In genomic region chr7:102404005-102404861, GRCh38 we compare ENCODE assay signal across 8 cellular contexts. TPM values are rescaled to one million over a fixed set of nuclear protein-coding genes. Genes with fewer than 3 reads are reported as not detected.
DNase-seq lines count a peak whose midpoint lies in the region; ATAC-seq and TF ChIP-seq lines count a peak whose summit lies in the region.

No MANE protein-coding gene starts in this region.

- no peak overlapping the region for H3K27ac Mint-ChIP-seq in activated naive CD8-positive, alpha-beta T cell treated with anti-CD3 and anti-CD28 coated beads, Interleukin-2, amount 10 ng/mL, durations not matched to agents 7 days and 5 days

- no peaks in the 10 kb centered on the region for H3F3A ChIP-seq in PC-3 (ENCODE audit: low read length, unreplicated experiment)

- CTCF ChIA-PET in IMR-90 (lab: Yijun Ruan, JAX) (interaction anchor here (0.5 to 1.4 kb wide), 3 partner anchors 8 to 718 kb away, joined by 3 to 5 read pairs (median 3); partner anchors contain the start of gene PRKRIP1), PC-3 (lab: Charles Lee) (interaction anchor here (0.7 to 1.1 kb wide), 3 partner anchors 46 to 61 kb away, joined by 3 to 4 read pairs (median 3); no protein-coding TSS in a partner anchor)

- BruUV-seq in IMR-90 (replicated peaks; lab: Mats Ljungman, UMichigan) (no TSS peak), PC-3 (replicated peaks; lab: Mats Ljungman, UMichigan) (no TSS peak)

- TF ChIP-seq CTCF in IMR-90 (conservative IDR thresholded peaks at IDR 0.05; ENCODE audit: low read depth, low read length): peak; percentile 50
- peak; percentile 57 for TF ChIP-seq CTCF in PC-3 (conservative IDR thresholded peaks at IDR 0.05; ENCODE audit: low read depth, low read length)
- TF ChIP-seq CTCF in left ventricle myocardium inferior (IDR thresholded peaks at IDR 0.05; ENCODE audit: borderline replicate concordance): peak; percentile 76
- TF ChIP-seq CTCF in spleen (IDR thresholded peaks at IDR 0.05 in 8 of 11, conservative IDR thresholded peaks at IDR 0.05 in 3 of 11): peak; percentile 75 to 91 (median 86)

- no peak overlapping the region for H4K8ac ChIP-seq in IMR-90 (ENCODE audit: low read depth in 2 of 2, low read length in 2 of 2)

- no peaks in the 10 kb centered on the region for H3K9me1 ChIP-seq in IMR-90 (ENCODE audit: insufficient read depth, low read length)

- dilution Hi-C loops in IMR-90 (cut with HindIII; ENCODE audit: low sequenced_read_pairs, unreplicated experiment): no loop called here

- H3K9me3 Mint-ChIP-seq in activated naive CD8-positive, alpha-beta T cell treated with anti-CD3 and anti-CD28 coated beads, Interleukin-2, amount 10 ng/mL, durations not matched to agents 7 days and 5 days: no peaks in the 10 kb centered on the region

- H3K4me2 ChIP-seq in IMR-90 (ENCODE audit: low read depth, low read length) (no peak overlapping the region), PC-3 (ENCODE audit: low read length) (no peak overlapping the region)

- ATAC-seq in GM21723 (IDR thresholded peaks at IDR 0.05; ENCODE audit: unreplicated experiment) (peak; percentile 86), IMR-90 (ENCODE audit: low read depth) (peak; percentile 97), PC-3 (peak; percentile 98)
- ATAC-seq in activated naive CD8-positive, alpha-beta T cell treated with anti-CD3 and anti-CD28 coated beads, Interleukin-2, amount 10 ng/mL, durations not matched to agents 7 days and 5 days (ENCODE audit: low read depth): peak; percentile 94

- H3K9me3 ChIP-seq in IMR-90 (ENCODE audit: control insufficient read depth, insufficient read depth, low read length) (no peaks in the 10 kb centered on the region), PC-3 (ENCODE audit: low read length) (no peaks in the 10 kb centered on the region), left ventricle myocardium inferior (replicated peaks) (no peaks in the 10 kb centered on the region), spleen (no peaks in the 10 kb centered on the region)

- H3K79me2 ChIP-seq in PC-3 (ENCODE audit: low read length): no peaks in the 10 kb centered on the region

- peaks cover 10% of the 10 kb centered on the region for H3K4me1 Mint-ChIP-seq in activated naive CD8-positive, alpha-beta T cell treated with anti-CD3 and anti-CD28 coated beads, Interleukin-2, amount 10 ng/mL, durations not matched to agents 7 days and 5 days

- no peak overlapping the region for H3K27ac ChIP-seq in IMR-90 (ENCODE audit: insufficient read depth, low read length)
- H3K27ac ChIP-seq in PC-3 (ENCODE audit: low read length): no peak overlapping the region
- no peak overlapping the region for H3K27ac ChIP-seq in left ventricle myocardium inferior (replicated peaks)
- peak overlapping the region in 4 of 8 donors; percentile 21 to 42 (median 28) for H3K27ac ChIP-seq in spleen

- no peak for TF ChIP-seq POLR2A in IMR-90 (IDR thresholded peaks at IDR 0.05; ENCODE audit: low read depth, low read length)
- no peak for TF ChIP-seq POLR2A in spleen (IDR thresholded peaks at IDR 0.05)

- no peak overlapping the region for H3K56ac ChIP-seq in IMR-90 (ENCODE audit: extremely low read depth, insufficient read depth, low read length)

- H2BK20ac ChIP-seq in IMR-90 (ENCODE audit: low read depth, low read length): no peak overlapping the region

- POLR2A ChIA-PET in IMR-90 (lab: Charles Lee; ENCODE audit: unreplicated experiment) (no interaction called here), PC-3 (lab: Charles Lee; ENCODE audit: unreplicated experiment) (interaction anchor here (0.6 kb wide), 1 partner anchor 61 kb away, joined by 5 read pairs; no protein-coding TSS in a partner anchor)
- POLR2A ChIA-PET in activated naive CD8-positive, alpha-beta T cell treated with anti-CD3 and anti-CD28 coated beads, Interleukin-2, amount 10 ng/mL, durations not matched to agents 7 days and 5 days (lab: Charles Lee): interaction anchor here (0.7 to 1.1 kb wide), 3 partner anchors 29 to 60 kb away, joined by 3 to 5 read pairs (median 3); partner anchors contain the start of gene ORAI2

- H3K9me2 ChIP-seq in PC-3 (replicated peaks; ENCODE audit: low read length): no peaks in the 10 kb centered on the region

- no peak overlapping the region for H2BK15ac ChIP-seq in IMR-90 (ENCODE audit: low read depth, low read length)

- H3K23ac ChIP-seq in IMR-90 (ENCODE audit: low read depth, low read length): no peak overlapping the region

- peaks cover 17 to 23% of the 10 kb centered on the region in 2 experiments for H3K79me1 ChIP-seq in IMR-90 (ENCODE audit: low read depth in 1 of 2, low read length in 2 of 2)

- H3K18ac ChIP-seq in IMR-90 (ENCODE audit: low read depth, low read length): no peak overlapping the region

- no peak overlapping the region for H4K91ac ChIP-seq in IMR-90 (ENCODE audit: insufficient read depth, low read depth, low read length)

- no peak overlapping the region for H2AK9ac ChIP-seq in IMR-90 (replicated peaks; ENCODE audit: low read depth, low read length, poor library complexity)

- H4K20me1 ChIP-seq in IMR-90 (ENCODE audit: insufficient read depth, low read length) (no peaks in the 10 kb centered on the region), PC-3 (ENCODE audit: low read length) (no peaks in the 10 kb centered on the region)

- H2BK5ac ChIP-seq in IMR-90 (ENCODE audit: low read depth, low read length, poor library complexity, severe bottlenecking): no peak overlapping the region

- H2BK120ac ChIP-seq in IMR-90 (ENCODE audit: low read depth, low read length): no peak overlapping the region

- in situ Hi-C loops in IMR-90 (cut with MboI; ENCODE audit: low sequenced_read_pairs): no loop called here

- H3K27me3 ChIP-seq in IMR-90 (ENCODE audit: control insufficient read depth, insufficient read depth, low read length) (no peaks in the 10 kb centered on the region), PC-3 (ENCODE audit: low read length) (no peaks in the 10 kb centered on the region), left ventricle myocardium inferior (ENCODE audit: low read depth) (no peaks in the 10 kb centered on the region), spleen (replicated peaks in 1 of 7) (no peaks in the 10 kb centered on the region)

- H3K36me3 ChIP-seq in IMR-90 (ENCODE audit: control insufficient read depth, insufficient read depth, low read length) (peaks cover 58% of the 10 kb centered on the region), PC-3 (ENCODE audit: low read depth, low read length) (peaks cover 40% of the 10 kb centered on the region), left ventricle myocardium inferior (peaks cover 98% of the 10 kb centered on the region), spleen (peaks cover 2 to 100% (median 94%) of the 10 kb centered on the region in 6 donors)

- no peak overlapping the region for H3K4ac ChIP-seq in IMR-90 (ENCODE audit: low read depth, low read length)

- no peaks in the 10 kb centered on the region for H3K27me3 Mint-ChIP-seq in activated naive CD8-positive, alpha-beta T cell treated with anti-CD3 and anti-CD28 coated beads, Interleukin-2, amount 10 ng/mL, durations not matched to agents 7 days and 5 days

- no peak overlapping the region for H2AFZ ChIP-seq in IMR-90 (replicated peaks; ENCODE audit: low read length, poor library complexity)
- H2AFZ ChIP-seq in PC-3 (ENCODE audit: low read length): no peak overlapping the region

- H3K9ac ChIP-seq in IMR-90 (ENCODE audit: low read depth, low read length) (no peak overlapping the region), PC-3 (ENCODE audit: low read length) (no peak overlapping the region)

- H3K4me1 ChIP-seq in IMR-90 (ENCODE audit: control insufficient read depth, insufficient read depth, low read length) (no peaks in the 10 kb centered on the region), PC-3 (ENCODE audit: insufficient read depth, low read length) (no peaks in the 10 kb centered on the region), left ventricle myocardium inferior (no peaks in the 10 kb centered on the region), spleen (peaks cover 0 to 44% (median 19%) of the 10 kb centered on the region in 6 donors)

- peak; percentile 42 for TF ChIP-seq RAD21 in IMR-90 (IDR thresholded peaks at IDR 0.05; ENCODE audit: low read length)

- H3K36me3 Mint-ChIP-seq in activated naive CD8-positive, alpha-beta T cell treated with anti-CD3 and anti-CD28 coated beads, Interleukin-2, amount 10 ng/mL, durations not matched to agents 7 days and 5 days: peaks cover 15% of the 10 kb centered on the region

- intact Hi-C loops in IMR-90 (cut with micrococcal nuclease) (no loop called here), PC-3 (cut with micrococcal nuclease) (loop anchor here (2.0 kb wide), 1 partner anchor 61 kb away; the partner anchor contains the start of genes ALKBH4 and LRWD1), left ventricle myocardium inferior (cut with micrococcal nuclease) (no loop called here), spleen (cut with DNase I; ENCODE audit: low total_unique reads) (no loop called here)

- no peak overlapping the region for H3K4me3 ChIP-seq in IMR-90 (ENCODE audit: insufficient read depth, low read depth, low read length)
- no peak overlapping the region for H3K4me3 ChIP-seq in PC-3 (ENCODE audit: low read length)
- H3K4me3 ChIP-seq in left ventricle myocardium inferior: no peak overlapping the region
- H3K4me3 ChIP-seq in spleen: no peak overlapping the region

- no peak overlapping the region for H3K14ac ChIP-seq in IMR-90 (replicated peaks; ENCODE audit: low read depth, low read length)

- DNase-seq in NCI-H1436 (lab: John Stamatoyannopoulos, UW) (peak; percentile 4), NCI-H1436 treated with DMSO at 0.1 percent for 48 hours (lab: John Stamatoyannopoulos, UW) (no peak), IMR-90 (peak; percentile 47), PC-3 (peak; percentile 59), left ventricle myocardium inferior (no peak), spleen (peak; percentile 85)
- DNase-seq in activated naive CD8-positive, alpha-beta T cell treated with anti-CD3 and anti-CD28 coated beads, Interleukin-2, amount 10 ng/mL, durations not matched to agents 7 days and 5 days: peak; percentile 40

- no peak overlapping the region for H3K4me3 Mint-ChIP-seq in activated naive CD8-positive, alpha-beta T cell treated with anti-CD3 and anti-CD28 coated beads, Interleukin-2, amount 10 ng/mL, durations not matched to agents 7 days and 5 days

- H2AK5ac ChIP-seq in IMR-90 (ENCODE audit: low read depth, low read length): no peak overlapping the region

- H4K5ac ChIP-seq in IMR-90 (ENCODE audit: low read depth, low read length): no peak overlapping the region

- 97% methylated on average over 5 of the region's 15 CpGs; no CpG with 5 or more reads in 1 of the 2 experiments for WGBS in IMR-90 (ENCODE audit: extremely low coverage in 2 of 2, insufficient read length in 1 of 2), 2 experiments
- WGBS in spleen, 5 donors: 62 to 71% (median 66%) methylated on average over 15 of the region's 15 CpGs

RNA-seq across cellular contexts. Expression of gene PRKRIP1, which starts 8.1 kb away (rescaled TPM):
- total RNA-seq in IMR-90 (2012; rRNA removed) (6.5 and 9.4 TPM in 2 replicates), PC-3 (2014; rRNA removed) (28.9 and 49.4 TPM in 2 replicates), left ventricle myocardium inferior (11.1 TPM), spleen (10 to 100 TPM; 25.0 to 33.4 (median 28.8) TPM)
- polyA plus RNA-seq in IMR-90 (2012; rRNA removed) (21.6 and 21.8 TPM in 2 replicates), spleen (10 to 100 TPM; 27.4 to 45.7 (median 43.6) TPM)
- 12.4 and 16.7 TPM in 2 replicates for polyA plus RNA-seq in IMR-90 (2012; cell fraction: cytosol; rRNA removed)
- polyA plus RNA-seq in IMR-90 (2012; cell fraction: nucleus; rRNA removed; ENCODE audit: low replicate concordance): 163 and 174 TPM in 2 replicates
- total RNA-seq in activated naive CD8-positive, alpha-beta T cell treated with anti-CD3 and anti-CD28 coated beads, Interleukin-2, amount 10 ng/mL, durations not matched to agents 7 days and 5 days: 10 to 100 TPM; 37.8 to 39.1 TPM

RNA-seq across cellular contexts. Expression of gene ORAI2, which starts 29.1 kb away (rescaled TPM):
- total RNA-seq in IMR-90 (2012; rRNA removed) (52.0 and 52.2 TPM in 2 replicates), PC-3 (2014; rRNA removed) (20.8 and 21.5 TPM in 2 replicates), left ventricle myocardium inferior (2.6 TPM), spleen (100 to 1,000 TPM in 3 of 7 donors, 10 to 100 TPM in 4; 75.3 to 146 (median 90.5) TPM)
- polyA plus RNA-seq in IMR-90 (2012; rRNA removed) (58.3 and 73.5 TPM in 2 replicates), spleen (10 to 100 TPM; 31.5 to 74.4 (median 35.4) TPM)
- polyA plus RNA-seq in IMR-90 (2012; cell fraction: cytosol; rRNA removed): 49.7 and 66.1 TPM in 2 replicates
- 8.9 and 24.5 TPM in 2 replicates for polyA plus RNA-seq in IMR-90 (2012; cell fraction: nucleus; rRNA removed; ENCODE audit: low replicate concordance)
- total RNA-seq in activated naive CD8-positive, alpha-beta T cell treated with anti-CD3 and anti-CD28 coated beads, Interleukin-2, amount 10 ng/mL, durations not matched to agents 7 days and 5 days: 10 to 100 TPM; 51.9 to 58.3 TPM

RNA-seq across cellular contexts. Expression of gene SPDYE6, which starts 48.0 kb away (rescaled TPM):
- not detected in 2 replicates for total RNA-seq in IMR-90 (2012; rRNA removed)
- polyA plus RNA-seq in IMR-90 (2012; rRNA removed): not detected in 2 replicates
- not detected in 2 replicates for polyA plus RNA-seq in IMR-90 (2012; cell fraction: cytosol; rRNA removed)
- not detected in 2 replicates for polyA plus RNA-seq in IMR-90 (2012; cell fraction: nucleus; rRNA removed; ENCODE audit: low replicate concordance)
- total RNA-seq in PC-3 (2014; rRNA removed): not detected in 2 replicates
- not detected for total RNA-seq in activated naive CD8-positive, alpha-beta T cell treated with anti-CD3 and anti-CD28 coated beads, Interleukin-2, amount 10 ng/mL, durations not matched to agents 7 days and 5 days
- total RNA-seq in left ventricle myocardium inferior: not detected
- not detected for total RNA-seq in spleen
- polyA plus RNA-seq in spleen: under 1 TPM in 1 of 3 donors, not detected in 2; 0.06 TPM

Comparison
In these comparisons a context has a peak if more than half of its experiments do, and no peak if none do; other contexts are left out.
1. DNase-seq: peak in NCI-H1436 (single experiment), IMR-90 (single experiment), PC-3 (single experiment), activated naive CD8-positive, alpha-beta T cell treated with anti-CD3 and anti-CD28 coated beads, Interleukin-2, amount 10 ng/mL, durations not matched to agents 7 days and 5 days (single experiment) and spleen (single experiment); none in NCI-H1436 treated with DMSO at 0.1 percent for 48 hours (single experiment) and left ventricle myocardium inferior (single experiment).
2. Peak in every context shown above with its lines, with median percentiles within 50 percentile points of each other: ATAC-seq and CTCF ChIP-seq.